8 cellular contexts compared by ENCODE assay signal in genomic region chr5:142300677-142301076, GRCh38.
"Had no signal": no experiment of that assay in that cellular context is flagged by ENCODE, and none has a peak within 500 bp of the region (broad histone marks: within the 10 kb centered on the region; RNA-seq: fewer than 3 reads in every experiment).

No MANE protein-coding gene starts in this region.

- H3K27ac ChIP-seq: GM23248 had no signal

- H2AFZ ChIP-seq: GM23248 had no signal

- H3K4me3 ChIP-seq: GM23248, K562 had no signal

- H3K4me3 Mint-ChIP-seq: H9 had no signal

- H3K9ac ChIP-seq: GM23248 had no signal

- DNase-seq: GM23248, H9, HCEC 1CT, IMR-90 had no signal

- FAIRE-seq: H1, H54, HTR-8/SVneo, K562 had no signal

- H3K9me3 Mint-ChIP-seq: H9 had no signal
